In the genomic region with DNA sequence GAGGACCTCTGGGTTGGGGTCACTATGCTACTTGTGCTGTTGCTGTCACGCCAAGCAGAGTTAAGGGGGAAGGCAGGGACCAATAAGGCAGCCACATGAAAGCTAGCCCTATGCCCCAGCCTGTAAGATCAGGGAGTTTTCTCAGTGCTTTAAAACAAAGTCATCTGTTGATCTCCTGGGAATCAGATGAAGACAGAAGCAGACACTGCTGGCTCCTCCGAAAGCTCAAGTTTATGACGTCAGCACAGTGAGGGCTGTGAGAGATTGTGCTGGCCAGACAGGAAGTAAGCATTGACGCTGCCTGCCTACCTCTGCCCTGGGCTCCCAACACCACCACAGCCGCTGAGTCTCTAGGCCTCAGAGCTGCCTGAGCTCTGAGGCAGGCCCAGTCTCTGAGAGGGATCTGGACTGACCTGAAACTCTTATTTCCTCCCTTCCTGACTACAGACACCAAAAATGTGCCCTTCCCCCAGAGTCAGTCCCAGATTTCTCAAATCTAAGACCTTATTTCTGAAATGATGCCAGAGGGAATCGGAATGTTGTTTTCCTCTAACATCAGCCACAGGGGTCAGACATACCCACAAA, we compare ENCODE assay signal across 8 cellular contexts.
A peak's percentile ranks its signal among the peaks of the same experiment; 100 is the strongest.
DNase-seq lines count a peak whose midpoint lies in the region; ATAC-seq and TF ChIP-seq lines count a peak whose summit lies in the region.

No MANE protein-coding gene starts in this region.

- H3K9me3 Mint-ChIP-seq in activated naive CD4-positive, alpha-beta T cell treated with anti-CD3 and anti-CD28 coated beads, Interleukin-2, amount 50 U/mL, for 24 hours, result no peaks in the 10 kb centered on the region

- H3K27ac Mint-ChIP-seq in activated naive CD4-positive, alpha-beta T cell treated with anti-CD3 and anti-CD28 coated beads, Interleukin-2, amount 50 U/mL, for 24 hours, result peak overlapping the region; percentile 63

- no peak overlapping the region for H3K4me3 Mint-ChIP-seq in activated naive CD4-positive, alpha-beta T cell treated with anti-CD3 and anti-CD28 coated beads, Interleukin-2, amount 50 U/mL, for 24 hours

- no peaks in the 10 kb centered on the region for H3K27me3 Mint-ChIP-seq in activated naive CD4-positive, alpha-beta T cell treated with anti-CD3 and anti-CD28 coated beads, Interleukin-2, amount 50 U/mL, for 24 hours

- H3K36me3 Mint-ChIP-seq in activated naive CD4-positive, alpha-beta T cell treated with anti-CD3 and anti-CD28 coated beads, Interleukin-2, amount 50 U/mL, for 24 hours, result peaks cover 1% of the 10 kb centered on the region

- ATAC-seq in GM18868 (IDR thresholded peaks at IDR 0.05; ENCODE audit: unreplicated experiment), result peak; percentile 69

- peaks cover 12% of the 10 kb centered on the region for H3K4me1 Mint-ChIP-seq in activated naive CD4-positive, alpha-beta T cell treated with anti-CD3 and anti-CD28 coated beads, Interleukin-2, amount 50 U/mL, for 24 hours

- DNase-seq in iris pigment epithelial cell (ENCODE audit: low read depth) (peak; percentile 99), NCI-H526 treated with DMSO at 0.1 percent for 48 hours (lab: John Stamatoyannopoulos, UW) (no peak), NCI-H524 treated with DMSO at 0.1 percent for 48 hours (lab: John Stamatoyannopoulos, UW) (no peak), COR-L47 (lab: John Stamatoyannopoulos, UW) (no peak)
- peak; percentile 10 for DNase-seq in stimulated activated CD4-positive, alpha-beta T cell treated with anti-CD3 and anti-CD28 coated beads, Interleukin-2, amount 100 ng/mL, for 4 hours (ENCODE audit: low read depth)

TF ChIP-seq in PFSK-1, 5 proteins besides CTCF, POLR2A, EP300 and RAD21:
- TF ChIP-seq POLR2AphosphoS5 (IDR thresholded peaks at IDR 0.05; ENCODE audit: low read depth, low read length) (no peak), FOXP2 (optimal IDR thresholded peaks at IDR 0.05; ENCODE audit: borderline replicate concordance, extremely low read depth, extremely low read length, insufficient read depth) (peak; percentile 58), SIN3A (IDR thresholded peaks at IDR 0.05; ENCODE audit: borderline replicate concordance, insufficient read depth, low read length) (no peak)
- TF ChIP-seq, protein P1, sequence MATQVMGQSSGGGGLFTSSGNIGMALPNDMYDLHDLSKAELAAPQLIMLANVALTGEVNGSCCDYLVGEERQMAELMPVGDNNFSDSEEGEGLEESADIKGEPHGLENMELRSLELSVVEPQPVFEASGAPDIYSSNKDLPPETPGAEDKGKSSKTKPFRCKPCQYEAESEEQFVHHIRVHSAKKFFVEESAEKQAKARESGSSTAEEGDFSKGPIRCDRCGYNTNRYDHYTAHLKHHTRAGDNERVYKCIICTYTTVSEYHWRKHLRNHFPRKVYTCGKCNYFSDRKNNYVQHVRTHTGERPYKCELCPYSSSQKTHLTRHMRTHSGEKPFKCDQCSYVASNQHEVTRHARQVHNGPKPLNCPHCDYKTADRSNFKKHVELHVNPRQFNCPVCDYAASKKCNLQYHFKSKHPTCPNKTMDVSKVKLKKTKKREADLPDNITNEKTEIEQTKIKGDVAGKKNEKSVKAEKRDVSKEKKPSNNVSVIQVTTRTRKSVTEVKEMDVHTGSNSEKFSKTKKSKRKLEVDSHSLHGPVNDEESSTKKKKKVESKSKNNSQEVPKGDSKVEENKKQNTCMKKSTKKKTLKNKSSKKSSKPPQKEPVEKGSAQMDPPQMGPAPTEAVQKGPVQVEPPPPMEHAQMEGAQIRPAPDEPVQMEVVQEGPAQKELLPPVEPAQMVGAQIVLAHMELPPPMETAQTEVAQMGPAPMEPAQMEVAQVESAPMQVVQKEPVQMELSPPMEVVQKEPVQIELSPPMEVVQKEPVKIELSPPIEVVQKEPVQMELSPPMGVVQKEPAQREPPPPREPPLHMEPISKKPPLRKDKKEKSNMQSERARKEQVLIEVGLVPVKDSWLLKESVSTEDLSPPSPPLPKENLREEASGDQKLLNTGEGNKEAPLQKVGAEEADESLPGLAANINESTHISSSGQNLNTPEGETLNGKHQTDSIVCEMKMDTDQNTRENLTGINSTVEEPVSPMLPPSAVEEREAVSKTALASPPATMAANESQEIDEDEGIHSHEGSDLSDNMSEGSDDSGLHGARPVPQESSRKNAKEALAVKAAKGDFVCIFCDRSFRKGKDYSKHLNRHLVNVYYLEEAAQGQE (IDR thresholded peaks at IDR 0.05; ENCODE audit: insufficient read depth in 1 of 2, low read depth in 2 of 2, low read length in 2 of 2), result no peak

Comparison
In these comparisons a context has a peak if more than half of its experiments do, and no peak if none do; other contexts are left out.
1. DNase-seq: peak in iris pigment epithelial cell (single experiment) and stimulated activated CD4-positive, alpha-beta T cell treated with anti-CD3 and anti-CD28 coated beads, Interleukin-2, amount 100 ng/mL, for 4 hours (single experiment); none in NCI-H526 treated with DMSO at 0.1 percent for 48 hours (single experiment), NCI-H524 treated with DMSO at 0.1 percent for 48 hours (single experiment) and COR-L47 (single experiment).